In the genomic region with DNA sequence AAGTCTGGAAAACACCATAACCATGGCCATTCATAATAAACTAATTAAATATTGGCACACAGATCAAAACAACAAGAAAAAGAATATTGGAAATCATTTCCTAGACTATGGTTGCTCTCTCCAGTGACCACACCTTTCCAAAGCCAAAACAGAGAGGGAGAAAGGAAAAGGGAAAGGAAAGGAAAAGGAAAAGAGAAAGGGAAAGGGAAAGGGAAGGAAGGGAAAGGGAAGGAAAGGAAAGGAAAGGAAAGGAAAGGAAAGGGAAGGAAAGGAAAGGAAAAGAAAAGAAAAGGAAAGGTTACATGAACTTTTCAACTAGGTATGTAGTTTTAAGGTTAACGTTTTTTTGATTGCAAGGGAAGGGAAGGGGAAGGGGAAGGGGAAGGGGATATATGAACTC, we compare ENCODE assay signal across 8 cellular contexts.
"Had no signal": no experiment of that assay in that cellular context is flagged by ENCODE, and none has a peak within 500 bp of the region (broad histone marks: within the 10 kb centered on the region; RNA-seq: fewer than 3 reads in every experiment).

No MANE protein-coding gene starts in this region.

- ATAC-seq: GM12878 had no signal

- H3K4me3 ChIP-seq: GM12878 had no signal

- FAIRE-seq: G401.6, GM12878, GM12891, GM12892, GM18507, GM19239 had no signal

- DNase-seq: GDM1, GF-D8 had no signal
